ENCODE assay signal across 1 cellular context in genomic region chr14:45492876-45493275, GRCh38.
TF ChIP-seq lines count a peak whose summit lies in the region.

No MANE protein-coding gene starts in this region.

TF ChIP-seq in HepG2, 621 proteins besides CTCF, POLR2A, EP300 and RAD21 (continued from another document):
- no peak for TF ChIP-seq GMEB1 (CRISPR knock-in tag; IDR thresholded peaks at IDR 0.05; ENCODE audit: borderline replicate concordance)
- TF ChIP-seq ZBTB38 (CRISPR knock-in tag; IDR thresholded peaks at IDR 0.05), result no peak
- TF ChIP-seq HIC2 (CRISPR knock-in tag; IDR thresholded peaks at IDR 0.05; ENCODE audit: low read depth), result no peak
- no peak for TF ChIP-seq SPEN (CRISPR knock-in tag; IDR thresholded peaks at IDR 0.05; ENCODE audit: low read depth)
